ENCODE assay signal across 27 cellular contexts in genomic region chr1:10905841-10906655, GRCh38.
DNase-seq lines count a peak whose midpoint lies in the region; ATAC-seq and TF ChIP-seq lines count a peak whose summit lies in the region.
"Had no signal": no experiment of that assay in that cellular context is flagged by ENCODE, and none has a peak within 500 bp of the region (broad histone marks: within the 10 kb centered on the region; RNA-seq: fewer than 3 reads in every experiment).

No MANE protein-coding gene starts in this region.

- H3K4me1 Mint-ChIP-seq in endodermal cell = peaks cover 15% of the 10 kb centered on the region

- H4K20me1 ChIP-seq in BLaER1 = peaks cover 52% of the 10 kb centered on the region; the same call in 1 of the 2 replicates

- DNase-seq in BE2C (peak; percentile 78), NB4 (ENCODE audit: low read depth) (peak; percentile 64), endodermal cell (peak; percentile 56), HPDE6-E6E7 (ENCODE audit: extremely low spot score) (no peak)
- DNase-seq: activated CD8-positive, alpha-beta memory T cell treated with anti-CD3 and anti-CD28 coated beads for 24 hours; activated naive CD4-positive, alpha-beta T cell; activated T-cell treated with anti-CD3 and anti-CD28 coated beads, Interleukin-2, amount 50 U/mL, for 24 hours; amniotic stem cell; CD4-positive, alpha-beta memory T cell; cortex of kidney; gastrocnemius medialis; GDM1; GOT3; Kasumi-1; NCI-H1092; NCI-H187; NCI-H526; RPMI8226; sigmoid colon; stimulated activated CD4-positive, alpha-beta T cell treated with anti-CD3 and anti-CD28 coated beads, Interleukin-15, amount 100 ng/mL, for 24 hours; SW 1271; transverse colon had no signal

- no peak overlapping the region for H3K9ac ChIP-seq in BLaER1
- H3K9ac ChIP-seq in endodermal cell (ENCODE audit: extremely low read depth, low read length, poor library complexity, severe bottlenecking) = no peak overlapping the region

- H3K36me3 Mint-ChIP-seq in endodermal cell (ENCODE audit: low read depth) = no peaks in the 10 kb centered on the region
- H3K36me3 Mint-ChIP-seq: CD4-positive, alpha-beta memory T cell; mesothelial cell of epicardium had no signal

- H3K9me3 Mint-ChIP-seq in endodermal cell = no peaks in the 10 kb centered on the region
- H3K9me3 Mint-ChIP-seq: activated T-cell treated with anti-CD3 and anti-CD28 coated beads, Interleukin-2, amount 50 U/mL, for 24 hours; CD4-positive, alpha-beta memory T cell; mesothelial cell of epicardium; nephron had no signal

- WGBS in endodermal cell (ENCODE audit: insufficient coverage in 1 of 2, insufficient read length in 1 of 2), 2 experiments = 80 to 85% methylated on average over 1 to 16 of the region's 16 CpGs

- H3K36me3 ChIP-seq in BE2C = no peaks in the 10 kb centered on the region
- no peaks in the 10 kb centered on the region for H3K36me3 ChIP-seq in BLaER1
- no peaks in the 10 kb centered on the region for H3K36me3 ChIP-seq in endodermal cell (ENCODE audit: control insufficient read depth, insufficient read depth, low read length)
- H3K36me3 ChIP-seq: gastrocnemius medialis, sigmoid colon, transverse colon had no signal

- H3K4me1 ChIP-seq in BE2C (peaks cover 52% of the 10 kb centered on the region), BLaER1 (peaks cover 69% of the 10 kb centered on the region), endodermal cell (ENCODE audit: control insufficient read depth, insufficient read depth, low read length) (peaks cover under 1% of the 10 kb centered on the region)
- H3K4me1 ChIP-seq: gastrocnemius medialis, sigmoid colon had no signal

- H3K9me3 ChIP-seq in BE2C (no peaks in the 10 kb centered on the region), BLaER1 (no peaks in the 10 kb centered on the region), endodermal cell (ENCODE audit: control insufficient read depth, low read length) (no peaks in the 10 kb centered on the region)
- H3K9me3 ChIP-seq: gastrocnemius medialis, sigmoid colon, transverse colon had no signal

- H3K27ac ChIP-seq in BLaER1 (no peak overlapping the region), endodermal cell (ENCODE audit: low read depth, low read length) (no peak overlapping the region)
- H3K27ac ChIP-seq: gastrocnemius medialis, sigmoid colon, transverse colon had no signal

- peaks cover 18% of the 10 kb centered on the region for H3K27me3 Mint-ChIP-seq in endodermal cell (ENCODE audit: insufficient read depth)
- H3K27me3 Mint-ChIP-seq: activated T-cell treated with anti-CD3 and anti-CD28 coated beads, Interleukin-2, amount 50 U/mL, for 24 hours had no signal

- H3K4me3 Mint-ChIP-seq in endodermal cell = no peak overlapping the region
- H3K4me3 Mint-ChIP-seq: activated T-cell treated with anti-CD3 and anti-CD28 coated beads, Interleukin-2, amount 50 U/mL, for 24 hours; CD4-positive, alpha-beta memory T cell; mesothelial cell of epicardium; nephron had no signal

- ATAC-seq in HG02610 (IDR thresholded peaks at IDR 0.05; ENCODE audit: unreplicated experiment) (no peak), GM19035 (IDR thresholded peaks at IDR 0.05; ENCODE audit: unreplicated experiment) (no peak)
- ATAC-seq: gastrocnemius medialis had no signal

- no peak for TF ChIP-seq POLR2A in NB4 (IDR thresholded peaks at IDR 0.05; ENCODE audit: extremely low read depth, insufficient read length)

- TF ChIP-seq CTCF in BE2C (IDR thresholded peaks at IDR 0.05; ENCODE audit: low read depth, low read length) (no peak), NB4 (IDR thresholded peaks at IDR 0.05; ENCODE audit: low read depth, low read length) (no peak), endodermal cell (conservative IDR thresholded peaks at IDR 0.05) (no peak)

- no peaks in the 10 kb centered on the region for H3K27me3 ChIP-seq in BE2C
- H3K27me3 ChIP-seq in BLaER1 = peaks cover 50% of the 10 kb centered on the region
- H3K27me3 ChIP-seq in endodermal cell (ENCODE audit: control insufficient read depth, insufficient read depth, low read length, poor library complexity, severe bottlenecking) = no peaks in the 10 kb centered on the region
- H3K27me3 ChIP-seq: gastrocnemius medialis, sigmoid colon had no signal

- H3K4me3 ChIP-seq in BE2C (ENCODE audit: low read depth, low read length) (no peak overlapping the region), BLaER1 (no peak overlapping the region), NB4 (ENCODE audit: low read depth, low read length) (no peak overlapping the region), endodermal cell (ENCODE audit: low read length) (no peak overlapping the region)
- H3K4me3 ChIP-seq: gastrocnemius medialis, sigmoid colon, transverse colon had no signal

- H3K4me2 ChIP-seq in BLaER1 = peak overlapping the region; percentile 85

- no peak overlapping the region for H3K27ac Mint-ChIP-seq in endodermal cell
- H3K27ac Mint-ChIP-seq: activated T-cell treated with anti-CD3 and anti-CD28 coated beads, Interleukin-2, amount 50 U/mL, for 24 hours; mesothelial cell of epicardium had no signal
